ENCODE assay signal across 9 cellular contexts in the genomic region with DNA sequence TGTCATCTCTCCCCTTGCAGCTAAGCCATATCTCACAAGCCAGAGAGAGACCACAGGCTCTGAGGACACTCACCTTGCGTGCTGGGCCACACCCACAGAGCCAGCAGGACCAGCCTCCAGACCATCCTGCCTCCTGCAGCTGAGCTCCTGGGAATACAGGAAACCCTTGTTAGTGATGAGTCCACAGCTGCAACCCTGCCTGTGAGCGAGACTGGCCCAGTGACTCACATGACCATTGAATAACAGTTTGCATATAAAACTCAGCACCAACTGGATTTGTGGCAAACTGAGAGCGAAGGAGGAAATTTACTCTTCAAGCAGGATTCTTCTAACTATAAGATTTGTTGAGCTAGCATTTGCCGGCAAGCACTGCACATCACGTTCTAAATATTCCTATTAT. TPM values are rescaled to one million over a fixed set of nuclear protein-coding genes. Genes with fewer than 3 reads are reported as not detected.
DNase-seq lines count a peak whose midpoint lies in the region; ATAC-seq and TF ChIP-seq lines count a peak whose summit lies in the region.
"Had no signal": no experiment of that assay in that cellular context is flagged by ENCODE, and none has a peak within 500 bp of the region (broad histone marks: within the 10 kb centered on the region; RNA-seq: fewer than 3 reads in every experiment).

No MANE protein-coding gene starts in this region.

- ATAC-seq in mucosa of descending colon (peak; percentile 40), HG03097 (IDR thresholded peaks at IDR 0.05; ENCODE audit: low FRiP score, unreplicated experiment) (no peak)
- no peak for ATAC-seq in CD8-positive, alpha-beta T cell
- ATAC-seq in stimulated activated naive CD8-positive, alpha-beta T cell treated with anti-CD3 and anti-CD28 coated beads, Interleukin-15, amount 100 ng/mL, for 72 hours, result no peak

- peaks cover 50% of the 10 kb centered on the region for H3K27me3 Mint-ChIP-seq in CD8-positive, alpha-beta T cell (ENCODE audit: low read depth)
- peaks cover 54% of the 10 kb centered on the region for H3K27me3 Mint-ChIP-seq in stimulated activated naive CD8-positive, alpha-beta T cell treated with anti-CD3 and anti-CD28 coated beads, Interleukin-15, amount 100 ng/mL, for 72 hours

- H3K9me3 ChIP-seq in mucosa of descending colon, result no peaks in the 10 kb centered on the region
- no peaks in the 10 kb centered on the region for H3K9me3 ChIP-seq in CD8-positive, alpha-beta T cell (ENCODE audit: low read length)
- no peaks in the 10 kb centered on the region for H3K9me3 ChIP-seq in thyroid gland

- peak in 1 of 2 donors; percentile 14 for TF ChIP-seq POLR2A in thyroid gland (IDR thresholded peaks at IDR 0.05)

- no peak overlapping the region for H3K27ac ChIP-seq in CD8-positive, alpha-beta T cell (ENCODE audit: low read depth, low read length)
- no peak overlapping the region for H3K27ac ChIP-seq in thyroid gland

- H3K9me3 Mint-ChIP-seq in CD8-positive, alpha-beta T cell, result no peaks in the 10 kb centered on the region
- peaks cover 8 to 14% of the 10 kb centered on the region in 2 donors for H3K9me3 Mint-ChIP-seq in stimulated activated naive CD8-positive, alpha-beta T cell treated with anti-CD3 and anti-CD28 coated beads, Interleukin-15, amount 100 ng/mL, for 72 hours

- no peak overlapping the region for H3K4me3 ChIP-seq in mucosa of descending colon
- no peak overlapping the region for H3K4me3 ChIP-seq in CD8-positive, alpha-beta T cell (ENCODE audit: low read depth, low read length)
- no peak overlapping the region for H3K4me3 ChIP-seq in thyroid gland (replicated peaks in 1 of 3)

- no peak overlapping the region for H3K27ac Mint-ChIP-seq in CD8-positive, alpha-beta T cell
- H3K27ac Mint-ChIP-seq in stimulated activated naive CD8-positive, alpha-beta T cell treated with anti-CD3 and anti-CD28 coated beads, Interleukin-15, amount 100 ng/mL, for 72 hours, result no peak overlapping the region

- no peak overlapping the region for H3K4me3 Mint-ChIP-seq in CD8-positive, alpha-beta T cell
- H3K4me3 Mint-ChIP-seq in stimulated activated naive CD8-positive, alpha-beta T cell treated with anti-CD3 and anti-CD28 coated beads, Interleukin-15, amount 100 ng/mL, for 72 hours, result no peak overlapping the region

- DNase-seq in AG08396 (ENCODE audit: low spot score) (peak; percentile 89), NCI-H146 (lab: John Stamatoyannopoulos, UW) (peak; percentile 89), epidermal melanocyte (ENCODE audit: insufficient read length, low spot score) (peak; percentile 72), mucosa of descending colon (no peak), thyroid gland (no peak)
- no peak for DNase-seq in CD8-positive, alpha-beta T cell
- DNase-seq in stimulated activated naive CD8-positive, alpha-beta T cell treated with anti-CD3 and anti-CD28 coated beads, Interleukin-15, amount 100 ng/mL, for 72 hours, result no peak
- DNase-seq: NCI-H1436 treated with DMSO at 0.1 percent for 48 hours had no signal

- CTCF ChIA-PET in CD8-positive, alpha-beta T cell (lab: Charles Lee), result no interaction called here

- intact Hi-C loops in mucosa of descending colon (cut with DNase I, micrococcal nuclease) (no loop called here), thyroid gland (cut with DNase I) (no loop called here)
- intact Hi-C loops in CD8-positive, alpha-beta T cell (cut with DNase I, micrococcal nuclease), result no loop called here

- no peaks in the 10 kb centered on the region for H3K36me3 Mint-ChIP-seq in CD8-positive, alpha-beta T cell

- H3K27me3 ChIP-seq in CD8-positive, alpha-beta T cell (ENCODE audit: insufficient read depth, low read length), result peaks cover 13% of the 10 kb centered on the region
- H3K27me3 ChIP-seq in thyroid gland, result no peaks in the 10 kb centered on the region

- H3K36me3 ChIP-seq in mucosa of descending colon (ENCODE audit: low read depth) (no peaks in the 10 kb centered on the region), thyroid gland (no peaks in the 10 kb centered on the region)
- no peaks in the 10 kb centered on the region for H3K36me3 ChIP-seq in CD8-positive, alpha-beta T cell (ENCODE audit: insufficient read depth, low read length)

- H3K4me1 Mint-ChIP-seq in CD8-positive, alpha-beta T cell (ENCODE audit: low read depth), result peaks cover 26% of the 10 kb centered on the region
- H3K4me1 Mint-ChIP-seq in stimulated activated naive CD8-positive, alpha-beta T cell treated with anti-CD3 and anti-CD28 coated beads, Interleukin-15, amount 100 ng/mL, for 72 hours, result peaks cover 33% of the 10 kb centered on the region

- H3K4me1 ChIP-seq in mucosa of descending colon (ENCODE audit: low read depth) (no peaks in the 10 kb centered on the region), thyroid gland (peaks cover 8 to 17% of the 10 kb centered on the region in 2 donors)
- peaks cover 13% of the 10 kb centered on the region for H3K4me1 ChIP-seq in CD8-positive, alpha-beta T cell (ENCODE audit: insufficient read depth, low read length)

- POLR2A ChIA-PET in CD8-positive, alpha-beta T cell (lab: Charles Lee), result no interaction called here

- WGBS in thyroid gland, 2 donors, result 70 to 73% methylated on average over 5 of the region's 5 CpGs

- TF ChIP-seq CTCF in mucosa of descending colon (IDR thresholded peaks at IDR 0.05) (no peak), thyroid gland (IDR thresholded peaks at IDR 0.05) (no peak)
- no peak for TF ChIP-seq CTCF in CD8-positive, alpha-beta T cell (IDR thresholded peaks at IDR 0.05)

RNA-seq across cellular contexts. Expression of gene THBS2, which starts 3.0 kb away (rescaled TPM):
- total RNA-seq in mucosa of descending colon, result 10 to 100 TPM in 1 of 3 donors, 1 to 10 TPM in 2; 3.7 to 39.1 (median 4.0) TPM
- total RNA-seq in CD8-positive, alpha-beta T cell, result not detected
- total RNA-seq in thyroid gland, result 10 to 100 TPM; 12.0 to 74.7 (median 16.4) TPM

Comparison
In these comparisons a context has a peak if more than half of its experiments do, and no peak if none do; other contexts are left out.
1. DNase-seq: peak in AG08396 (single experiment), NCI-H146 (single experiment) and epidermal melanocyte (single experiment); none in mucosa of descending colon (0 of 3), CD8-positive, alpha-beta T cell (0 of 7), stimulated activated naive CD8-positive, alpha-beta T cell treated with anti-CD3 and anti-CD28 coated beads, Interleukin-15, amount 100 ng/mL, for 72 hours (0 of 2) and thyroid gland (0 of 2).
2. RNA of gene THBS2, which starts 3.0 kb away (total RNA-seq): 12.0 to 74.7 TPM in thyroid gland and 3.7 to 39.1 TPM in mucosa of descending colon; not detected in CD8-positive, alpha-beta T cell; every median in the first group is over 4 times any median in the second.